11 cellular contexts compared by ENCODE assay signal in the genomic region with DNA sequence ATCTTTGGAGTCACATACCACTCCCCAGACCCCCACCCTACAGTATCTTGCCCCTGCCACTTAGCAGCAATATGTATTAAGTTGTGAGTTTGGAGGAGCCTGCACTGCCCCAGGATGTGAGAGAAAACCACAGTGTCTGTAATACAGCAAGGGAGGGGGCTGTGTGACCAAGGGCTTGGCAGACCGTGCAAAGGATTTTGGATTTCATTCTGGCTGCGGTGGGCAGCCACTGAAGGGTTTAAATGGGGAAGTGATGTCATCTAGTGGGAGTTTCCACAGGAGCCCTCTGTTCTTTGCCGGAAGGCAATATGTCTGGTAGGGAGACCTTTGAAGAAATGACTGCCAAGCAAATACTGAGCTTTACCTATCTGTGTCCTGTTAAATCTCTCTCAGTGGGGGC.
DNase-seq lines count a peak whose midpoint lies in the region; ATAC-seq and TF ChIP-seq lines count a peak whose summit lies in the region.
"Had no signal": no experiment of that assay in that cellular context is flagged by ENCODE, and none has a peak within 500 bp of the region (broad histone marks: within the 10 kb centered on the region; RNA-seq: fewer than 3 reads in every experiment).

No MANE protein-coding gene starts in this region.

- H3K79me2 ChIP-seq in SK-N-SH (ENCODE audit: insufficient read depth), result no peaks in the 10 kb centered on the region

- CTCF ChIA-PET in SK-N-SH (lab: Yijun Ruan, JAX), result no interaction called here

- no peak for TF ChIP-seq CTCF in SK-N-SH (IDR thresholded peaks at IDR 0.05)

- H3K4me2 ChIP-seq in SK-N-SH, result no peak overlapping the region

- no peak for TF ChIP-seq EP300 in SK-N-SH (IDR thresholded peaks at IDR 0.05; ENCODE audit: borderline replicate concordance in 1 of 2, low read depth in 1 of 2, low read length in 1 of 2)

- 93% methylated on average over 3 of the region's 3 CpGs for WGBS in SK-N-SH (ENCODE audit: low lambda C conversion rate)

- peaks cover 3% of the 10 kb centered on the region for H3F3A ChIP-seq in SK-N-SH (replicated peaks; ENCODE audit: insufficient read depth)

- ATAC-seq in GM18520 (IDR thresholded peaks at IDR 0.05; ENCODE audit: unreplicated experiment), result peak; percentile 64
- peak; percentile 76 for ATAC-seq in GM21717 (IDR thresholded peaks at IDR 0.05; ENCODE audit: unreplicated experiment)
- ATAC-seq in HG03469 (IDR thresholded peaks at IDR 0.05; ENCODE audit: unreplicated experiment), result peak; percentile 84
- ATAC-seq: activated naive CD8-positive, alpha-beta T cell treated with anti-CD3 and anti-CD28 coated beads, Interleukin-2, amount 50 U/mL, for 24 hours; naive thymus-derived CD4-positive, alpha-beta T cell had no signal

- TF ChIP-seq RAD21 in SK-N-SH (IDR thresholded peaks at IDR 0.05; ENCODE audit: low read length), result no peak

- H3K9me2 ChIP-seq in SK-N-SH, result no peaks in the 10 kb centered on the region

- no peaks in the 10 kb centered on the region for H3K9me3 ChIP-seq in SK-N-SH

- no peak overlapping the region for H3K9ac ChIP-seq in SK-N-SH

- H3K27me3 ChIP-seq in SK-N-SH (ENCODE audit: insufficient read depth), result no peaks in the 10 kb centered on the region

- H4K20me1 ChIP-seq in SK-N-SH (ENCODE audit: insufficient read depth), result no peaks in the 10 kb centered on the region

- no peak overlapping the region for H3K4me3 ChIP-seq in SK-N-SH (ENCODE audit: low read depth in 2 of 2, low read length in 1 of 2)

- DNase-seq in glomerular visceral epithelial cell (ENCODE audit: extremely low spot score) (peak; percentile 81), DMS114 treated with DMSO at 0.1 percent for 48 hours (lab: John Stamatoyannopoulos, UW; ENCODE audit: unreplicated experiment) (no peak), SK-N-SH (no peak), cerebellar cortex (ENCODE audit: low spot score) (no peak)
- DNase-seq in effector CD4-positive, alpha-beta T cell, result no peak
- DNase-seq: activated naive CD8-positive, alpha-beta T cell treated with anti-CD3 and anti-CD28 coated beads, Interleukin-2, amount 50 U/mL, for 24 hours; naive thymus-derived CD4-positive, alpha-beta T cell; NCI-H510A treated with DMSO at 0.1 percent for 48 hours had no signal

- no peaks in the 10 kb centered on the region for H3K36me3 ChIP-seq in SK-N-SH (replicated peaks in 1 of 2; ENCODE audit: control insufficient read depth in 1 of 2, insufficient read depth in 2 of 2, low read length in 1 of 2)

- H2AFZ ChIP-seq in SK-N-SH (ENCODE audit: low read depth), result no peak overlapping the region

- no peak overlapping the region for H3K27ac ChIP-seq in SK-N-SH (ENCODE audit: low read depth in 2 of 2, low read length in 1 of 2)

- POLR2A ChIA-PET in SK-N-SH (lab: Yijun Ruan, JAX), result no interaction called here

- H3K4me1 ChIP-seq in SK-N-SH (ENCODE audit: control insufficient read depth in 1 of 2, insufficient read depth in 2 of 2, low read depth in 1 of 2, low read length in 1 of 2), result peaks cover 0 to 7% of the 10 kb centered on the region in 2 experiments; a peak in 1 of 4 replicates

TF ChIP-seq in SK-N-SH, 30 proteins besides CTCF, POLR2A, EP300 and RAD21:
- TF ChIP-seq TEAD4 (IDR thresholded peaks at IDR 0.05; ENCODE audit: borderline replicate concordance, insufficient read depth) (no peak), FOSL2 (IDR thresholded peaks at IDR 0.05; ENCODE audit: borderline replicate concordance, low read depth) (no peak), FOXM1 (IDR thresholded peaks at IDR 0.05; ENCODE audit: low read depth) (no peak), NFIC (IDR thresholded peaks at IDR 0.05; ENCODE audit: borderline replicate concordance) (no peak), TCF12 (IDR thresholded peaks at IDR 0.05) (no peak), EZH2phosphoT487 (IDR thresholded peaks at IDR 0.05; ENCODE audit: borderline replicate concordance, low read depth) (no peak)
- TF ChIP-seq, protein P1, sequence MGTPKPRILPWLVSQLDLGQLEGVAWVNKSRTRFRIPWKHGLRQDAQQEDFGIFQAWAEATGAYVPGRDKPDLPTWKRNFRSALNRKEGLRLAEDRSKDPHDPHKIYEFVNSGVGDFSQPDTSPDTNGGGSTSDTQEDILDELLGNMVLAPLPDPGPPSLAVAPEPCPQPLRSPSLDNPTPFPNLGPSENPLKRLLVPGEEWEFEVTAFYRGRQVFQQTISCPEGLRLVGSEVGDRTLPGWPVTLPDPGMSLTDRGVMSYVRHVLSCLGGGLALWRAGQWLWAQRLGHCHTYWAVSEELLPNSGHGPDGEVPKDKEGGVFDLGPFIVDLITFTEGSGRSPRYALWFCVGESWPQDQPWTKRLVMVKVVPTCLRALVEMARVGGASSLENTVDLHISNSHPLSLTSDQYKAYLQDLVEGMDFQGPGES (IDR thresholded peaks at IDR 0.05; ENCODE audit: low read depth, low read length), result no peak
- TF ChIP-seq, protein P2, sequence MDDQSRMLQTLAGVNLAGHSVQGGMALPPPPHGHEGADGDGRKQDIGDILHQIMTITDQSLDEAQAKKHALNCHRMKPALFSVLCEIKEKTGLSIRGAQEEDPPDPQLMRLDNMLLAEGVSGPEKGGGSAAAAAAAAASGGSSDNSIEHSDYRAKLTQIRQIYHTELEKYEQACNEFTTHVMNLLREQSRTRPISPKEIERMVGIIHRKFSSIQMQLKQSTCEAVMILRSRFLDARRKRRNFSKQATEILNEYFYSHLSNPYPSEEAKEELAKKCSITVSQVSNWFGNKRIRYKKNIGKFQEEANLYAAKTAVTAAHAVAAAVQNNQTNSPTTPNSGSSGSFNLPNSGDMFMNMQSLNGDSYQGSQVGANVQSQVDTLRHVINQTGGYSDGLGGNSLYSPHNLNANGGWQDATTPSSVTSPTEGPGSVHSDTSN (IDR thresholded peaks at IDR 0.05), result no peak
- TF ChIP-seq, protein P3, sequence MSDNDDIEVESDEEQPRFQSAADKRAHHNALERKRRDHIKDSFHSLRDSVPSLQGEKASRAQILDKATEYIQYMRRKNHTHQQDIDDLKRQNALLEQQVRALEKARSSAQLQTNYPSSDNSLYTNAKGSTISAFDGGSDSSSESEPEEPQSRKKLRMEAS (IDR thresholded peaks at IDR 0.05; ENCODE audit: low read depth), result no peak
TF ChIP-seq in SK-N-SH: peak in this region for 0.
